8 cellular contexts compared by ENCODE assay signal in the genomic region with DNA sequence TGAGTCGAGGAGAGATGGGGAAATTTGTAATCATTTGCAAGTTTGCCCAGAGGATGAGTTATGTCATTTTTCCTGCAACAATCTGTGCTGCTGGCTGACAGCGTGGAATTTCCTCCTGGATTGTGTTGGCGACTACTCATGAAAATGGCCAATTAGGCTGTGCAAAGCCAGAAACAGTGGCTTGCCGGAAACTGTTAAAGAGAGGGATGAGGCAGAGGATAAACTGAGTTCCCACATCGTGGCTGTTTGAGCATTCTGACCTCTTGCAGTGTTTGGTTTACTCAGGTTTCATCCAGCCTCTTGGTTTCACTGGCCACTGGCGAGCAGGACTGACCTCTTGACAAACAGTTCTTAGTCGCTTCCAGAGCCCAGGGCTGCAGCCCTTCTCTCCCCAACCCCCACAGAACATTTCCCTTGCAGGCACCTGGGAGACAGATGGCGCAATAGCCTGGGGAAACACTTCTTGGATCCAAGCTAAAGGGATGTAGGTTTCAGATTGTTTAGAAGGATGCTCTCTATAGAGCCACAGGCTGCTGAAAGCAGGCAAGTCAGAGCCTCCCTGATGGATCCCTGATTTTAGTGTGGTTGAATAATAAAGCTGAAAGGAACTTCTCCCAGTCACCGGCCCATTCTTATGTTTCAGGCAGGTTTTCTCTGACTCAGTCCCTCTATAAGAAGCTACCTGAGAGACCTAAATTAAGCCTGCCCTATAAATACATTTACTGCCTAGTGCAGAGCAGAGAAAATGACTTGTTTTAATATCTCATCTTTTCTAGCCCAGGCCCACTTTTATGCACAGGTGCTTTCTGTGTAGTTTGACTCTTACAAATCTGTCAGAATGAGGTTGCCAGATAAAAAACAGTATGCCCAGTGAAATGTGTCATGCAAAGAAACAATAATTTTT.
A peak's percentile ranks its signal among the peaks of the same experiment; 100 is the strongest.
DNase-seq lines count a peak whose midpoint lies in the region; ATAC-seq and TF ChIP-seq lines count a peak whose summit lies in the region.

No MANE protein-coding gene starts in this region.

- DNase-seq in GM04504 (ENCODE audit: low read depth) (peak; percentile 95), PC-9 (peak; percentile 59 to 78), foreskin keratinocyte (peak in 1 of 2 donors; percentile 16), psoas muscle (peak; percentile 54 to 80), NAMALWA (ENCODE audit: low spot score) (no peak)
- no peak for DNase-seq in effector memory CD8-positive, alpha-beta T cell
- no peak for DNase-seq in CD4-positive, alpha-beta T cell

- H3K4me2 ChIP-seq in PC-9: peak overlapping the region; percentile 64

- peaks cover 0 to 1% of the 10 kb centered on the region in 2 donors for H3K9me3 Mint-ChIP-seq in effector memory CD8-positive, alpha-beta T cell
- H3K9me3 Mint-ChIP-seq in CD4-positive, alpha-beta T cell: peaks cover 3% of the 10 kb centered on the region

- H3K79me2 ChIP-seq in PC-9 (ENCODE audit: low read depth): no peaks in the 10 kb centered on the region

- no peak for TF ChIP-seq CTCF in PC-9 (conservative IDR thresholded peaks at IDR 0.05)
- TF ChIP-seq CTCF in foreskin keratinocyte (conservative IDR thresholded peaks at IDR 0.05): peak; percentile 17
- peak; percentile 21 for TF ChIP-seq CTCF in psoas muscle (IDR thresholded peaks at IDR 0.05)
- no peak for TF ChIP-seq CTCF in CD4-positive, alpha-beta T cell (IDR thresholded peaks at IDR 0.05)

- no peak overlapping the region for H2AFZ ChIP-seq in PC-9

- CTCF ChIA-PET in PC-9 (lab: Charles Lee): interaction anchor here (0.6 kb wide), 1 partner anchor 172 kb away, joined by 3 read pairs; no protein-coding TSS in a partner anchor
- CTCF ChIA-PET in CD4-positive, alpha-beta T cell (lab: Charles Lee): no interaction called here

- no peak overlapping the region; the same call in 1 of the 2 replicates for H3K4me3 ChIP-seq in PC-9
- peak overlapping the region; percentile 3 for H3K4me3 ChIP-seq in psoas muscle

- H3K4me1 ChIP-seq in PC-9 (replicated peaks; ENCODE audit: insufficient read depth) (peaks cover 20% of the 10 kb centered on the region), foreskin keratinocyte (no peaks in the 10 kb centered on the region), psoas muscle (peaks cover 16% of the 10 kb centered on the region)

- H3K27ac ChIP-seq in PC-9 (peak overlapping the region; percentile 59), foreskin keratinocyte (no peak overlapping the region), psoas muscle (peak overlapping the region; percentile 54)
- no peak overlapping the region for H3K27ac ChIP-seq in CD4-positive, alpha-beta T cell (ENCODE audit: low read depth, low read length)

- H3K27ac Mint-ChIP-seq in effector memory CD8-positive, alpha-beta T cell: no peak overlapping the region
- no peak overlapping the region for H3K27ac Mint-ChIP-seq in CD4-positive, alpha-beta T cell

- POLR2A ChIA-PET in PC-9 (lab: Charles Lee; ENCODE audit: unreplicated experiment): no interaction called here
- POLR2A ChIA-PET in CD4-positive, alpha-beta T cell (lab: Charles Lee): no interaction called here

- intact Hi-C loops in PC-9 (cut with micrococcal nuclease; ENCODE audit: unreplicated experiment): loop anchor here (5.0 kb wide), 1 partner anchor 49 kb away; no protein-coding TSS in a partner anchor
- intact Hi-C loops in psoas muscle (cut with DNase I): no loop called here
- intact Hi-C loops in CD4-positive, alpha-beta T cell (cut with DNase I, micrococcal nuclease): no loop called here

- H3K27me3 ChIP-seq in PC-9 (ENCODE audit: insufficient read depth, low read depth) (no peaks in the 10 kb centered on the region), foreskin keratinocyte (peaks cover 19% of the 10 kb centered on the region), psoas muscle (ENCODE audit: insufficient read depth in 3 of 3, low read length in 2 of 3) (no peaks in the 10 kb centered on the region)
- H3K27me3 ChIP-seq in CD4-positive, alpha-beta T cell (ENCODE audit: control insufficient read depth, insufficient read depth, low read length): no peaks in the 10 kb centered on the region

- peaks cover 0 to 21% of the 10 kb centered on the region in 2 donors for H3K27me3 Mint-ChIP-seq in effector memory CD8-positive, alpha-beta T cell
- H3K27me3 Mint-ChIP-seq in CD4-positive, alpha-beta T cell: no peaks in the 10 kb centered on the region

- peaks cover 5% of the 10 kb centered on the region for H3K36me3 Mint-ChIP-seq in effector memory CD8-positive, alpha-beta T cell (ENCODE audit: insufficient read depth)
- H3K36me3 Mint-ChIP-seq in CD4-positive, alpha-beta T cell (ENCODE audit: low read depth): no peaks in the 10 kb centered on the region

- H3K9me3 ChIP-seq in PC-9 (ENCODE audit: insufficient read depth, low read depth): no peaks in the 10 kb centered on the region
- no peaks in the 10 kb centered on the region for H3K9me3 ChIP-seq in psoas muscle
- no peaks in the 10 kb centered on the region for H3K9me3 ChIP-seq in CD4-positive, alpha-beta T cell (ENCODE audit: control insufficient read depth, low read length)

- no peaks in the 10 kb centered on the region for H4K20me1 ChIP-seq in PC-9 (ENCODE audit: insufficient read depth)

- ATAC-seq in foreskin keratinocyte (peak; percentile 47), psoas muscle (peak; percentile 83 to 93 (median 91)), GM21423 (IDR thresholded peaks at IDR 0.05; ENCODE audit: unreplicated experiment) (no peak)
- no peak for ATAC-seq in effector memory CD8-positive, alpha-beta T cell (replicated peaks)
- ATAC-seq in CD4-positive, alpha-beta T cell (ENCODE audit: poor library complexity): no peak

- no peaks in the 10 kb centered on the region for H3K36me3 ChIP-seq in PC-9 (ENCODE audit: low read depth)
- H3K36me3 ChIP-seq in psoas muscle (ENCODE audit: insufficient read depth in 1 of 2, low read depth in 1 of 2): no peaks in the 10 kb centered on the region

- no peaks in the 10 kb centered on the region for H3K9me2 ChIP-seq in PC-9 (ENCODE audit: insufficient read depth)

- H3K4me1 Mint-ChIP-seq in effector memory CD8-positive, alpha-beta T cell (ENCODE audit: low read depth in 2 of 2): peaks cover 0 to 5% of the 10 kb centered on the region in 2 donors
- no peaks in the 10 kb centered on the region for H3K4me1 Mint-ChIP-seq in CD4-positive, alpha-beta T cell (ENCODE audit: low read depth)

- no peak overlapping the region for H3K4me3 Mint-ChIP-seq in effector memory CD8-positive, alpha-beta T cell
- H3K4me3 Mint-ChIP-seq in CD4-positive, alpha-beta T cell: no peak overlapping the region

- WGBS in psoas muscle, 3 donors: 7 to 18% (median 12%) methylated on average over 9 of the region's 9 CpGs

- H3F3A ChIP-seq in PC-9 (ENCODE audit: insufficient read depth, low read depth): peaks cover 18% of the 10 kb centered on the region

- BruUV-seq in PC-9 (replicated peaks; lab: Mats Ljungman, UMichigan): no TSS peak

Comparison
In these comparisons a context has a peak if more than half of its experiments do, and no peak if none do; other contexts are left out.
1. DNase-seq: peak in GM04504 (single experiment), PC-9 (2 of 2) and psoas muscle (2 of 2); none in NAMALWA (single experiment), effector memory CD8-positive, alpha-beta T cell (0 of 3) and CD4-positive, alpha-beta T cell (0 of 10).
2. H3K27ac ChIP-seq: peak in PC-9 (single experiment) and psoas muscle (single experiment); none in foreskin keratinocyte (single experiment) and CD4-positive, alpha-beta T cell (single experiment).
3. CTCF ChIP-seq: peak in foreskin keratinocyte (single experiment) and psoas muscle (single experiment); none in PC-9 (single experiment) and CD4-positive, alpha-beta T cell (single experiment).
4. ATAC-seq: peak in foreskin keratinocyte (single experiment) and psoas muscle (4 of 4); none in effector memory CD8-positive, alpha-beta T cell (single experiment), GM21423 (single experiment) and CD4-positive, alpha-beta T cell (single experiment).